1 cellular context compared by ENCODE assay signal in the genomic region with DNA sequence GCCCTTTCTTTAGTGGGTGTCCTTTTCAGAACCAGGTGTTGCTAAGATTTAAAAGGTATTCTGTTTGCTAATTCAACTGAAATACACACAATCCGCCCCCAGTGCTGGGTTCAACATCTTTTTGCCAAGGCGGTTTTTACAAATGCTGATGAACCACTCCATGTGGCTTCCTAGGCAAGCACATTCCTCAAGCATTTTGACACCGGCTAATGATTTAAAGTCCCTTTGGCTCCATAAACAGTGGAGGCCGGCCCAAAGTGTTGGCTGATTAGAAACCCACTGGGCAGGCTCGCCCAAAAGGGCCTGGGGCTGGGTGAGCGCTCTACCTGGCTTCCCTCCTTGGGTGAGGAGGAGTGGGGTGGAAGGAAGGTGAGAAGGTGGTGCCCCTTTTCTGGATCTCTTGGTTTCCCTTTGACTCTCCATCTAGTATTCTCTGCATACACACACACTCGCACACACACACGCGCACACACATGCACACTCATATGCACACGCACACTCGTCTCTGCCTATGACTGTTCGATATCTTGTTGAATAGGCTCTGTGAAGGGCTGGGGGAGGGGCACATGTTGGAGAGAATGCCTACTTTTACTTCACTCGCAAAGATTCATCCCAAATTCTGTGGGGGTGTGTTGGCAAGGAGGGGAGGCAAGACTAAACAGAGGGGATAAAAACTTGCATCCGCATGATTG.
TF ChIP-seq lines count a peak whose summit lies in the region.

No MANE protein-coding gene starts in this region.

TF ChIP-seq in IMR-90, 13 proteins besides CTCF, POLR2A, EP300 and RAD21 (continued from another document):
- TF ChIP-seq, protein P1, sequence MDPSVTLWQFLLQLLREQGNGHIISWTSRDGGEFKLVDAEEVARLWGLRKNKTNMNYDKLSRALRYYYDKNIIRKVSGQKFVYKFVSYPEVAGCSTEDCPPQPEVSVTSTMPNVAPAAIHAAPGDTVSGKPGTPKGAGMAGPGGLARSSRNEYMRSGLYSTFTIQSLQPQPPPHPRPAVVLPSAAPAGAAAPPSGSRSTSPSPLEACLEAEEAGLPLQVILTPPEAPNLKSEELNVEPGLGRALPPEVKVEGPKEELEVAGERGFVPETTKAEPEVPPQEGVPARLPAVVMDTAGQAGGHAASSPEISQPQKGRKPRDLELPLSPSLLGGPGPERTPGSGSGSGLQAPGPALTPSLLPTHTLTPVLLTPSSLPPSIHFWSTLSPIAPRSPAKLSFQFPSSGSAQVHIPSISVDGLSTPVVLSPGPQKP (IDR thresholded peaks at IDR 0.05; ENCODE audit: borderline replicate concordance, low read depth, low read length) = no peak
- TF ChIP-seq CHD1 (IDR thresholded peaks at IDR 0.05; ENCODE audit: low read depth, low read length) = no peak
